9 cellular contexts compared by ENCODE assay signal in genomic region chr10:64430690-64431323, GRCh38.
DNase-seq lines count a peak whose midpoint lies in the region; ATAC-seq and TF ChIP-seq lines count a peak whose summit lies in the region.
"Had no signal": no experiment of that assay in that cellular context is flagged by ENCODE, and none has a peak within 500 bp of the region (broad histone marks: within the 10 kb centered on the region; RNA-seq: fewer than 3 reads in every experiment).

No MANE protein-coding gene starts in this region.

- peaks cover 18% of the 10 kb centered on the region for H3K9me3 Mint-ChIP-seq in WTC11
- H3K9me3 Mint-ChIP-seq in natural killer cell, result peaks cover 5 to 11% of the 10 kb centered on the region in 2 donors

- peak; percentile 99 for ATAC-seq in WTC11
- ATAC-seq in natural killer cell, result no peak
- no peak for ATAC-seq in GM19023 (IDR thresholded peaks at IDR 0.05; ENCODE audit: unreplicated experiment)

- CTCF ChIA-PET in WTC11 (lab: Charles Lee), result interaction anchor here (0.5 to 1.1 kb wide), 13 partner anchors 9 to 1046 kb away, joined by 3 to 12 read pairs (median 3); no protein-coding TSS in a partner anchor

- H3K4me1 Mint-ChIP-seq in WTC11 (peaks cover 3% of the 10 kb centered on the region; the same call in 1 of the 2 replicates), natural killer cell (no peaks in the 10 kb centered on the region)

- in situ Hi-C loops in Caki2 (cut with HindIII; ENCODE audit: low pct_unique_long_range_greater_than_20kb, low sequenced_read_pairs), result no loop called here

- H3K4me3 Mint-ChIP-seq in WTC11, result no peak overlapping the region
- no peak overlapping the region for H3K4me3 Mint-ChIP-seq in natural killer cell

- TF ChIP-seq CTCF in WTC11 (IDR thresholded peaks at IDR 0.05) (no peak), natural killer cell (IDR thresholded peaks at IDR 0.05) (no peak)

- H3K36me3 Mint-ChIP-seq in WTC11 (0 out of 2 replicates have a peak, but pooled peaks cover 3% of the 10 kb centered on the region), natural killer cell (no peaks in the 10 kb centered on the region)

- intact Hi-C loops in natural killer cell (cut with micrococcal nuclease), result no loop called here

- DNase-seq in Caki2 (ENCODE audit: low read depth) (peak; percentile 16), HT1080 (ENCODE audit: low read depth) (peak; percentile 37), WTC11 (ENCODE audit: low spot score) (peak; percentile 68), left kidney (ENCODE audit: low read depth, low spot score) (peak; percentile 69), natural killer cell (no peak), SHP77 treated with DMSO at 0.1 percent for 48 hours (lab: John Stamatoyannopoulos, UW) (no peak)
- DNase-seq in effector CD8-positive, alpha-beta T cell (lab: John Stamatoyannopoulos, UW), result no peak
- DNase-seq: GF-D8 had no signal

- POLR2A ChIA-PET in WTC11 (lab: Charles Lee), result no interaction called here

- no peak overlapping the region for H3K27ac Mint-ChIP-seq in WTC11
- no peak overlapping the region for H3K27ac Mint-ChIP-seq in natural killer cell

- no peaks in the 10 kb centered on the region; the same call in 1 of the 2 replicates for H3K27me3 Mint-ChIP-seq in WTC11 (ENCODE audit: low read depth)
- no peaks in the 10 kb centered on the region for H3K27me3 Mint-ChIP-seq in natural killer cell (ENCODE audit: low read depth in 2 of 2)

TF ChIP-seq in WTC11, 78 proteins besides CTCF, POLR2A, EP300 and RAD21:
- TF ChIP-seq FOXP1 (CRISPR knock-in tag; IDR thresholded peaks at IDR 0.05; ENCODE audit: borderline replicate concordance), result no peak
- TF ChIP-seq ZBTB43 (CRISPR knock-in tag; IDR thresholded peaks at IDR 0.05), result no peak
- TF ChIP-seq ERG (CRISPR knock-in tag; IDR thresholded peaks at IDR 0.05), result no peak
- no peak for TF ChIP-seq USF1 (CRISPR knock-in tag; IDR thresholded peaks at IDR 0.05)
TF ChIP-seq in WTC11: peak in this region for 0.

Comparison
In these comparisons a context has a peak if more than half of its experiments do, and no peak if none do; other contexts are left out.
1. DNase-seq: peak in Caki2 (single experiment), HT1080 (single experiment), WTC11 (single experiment) and left kidney (single experiment); none in natural killer cell (single experiment), effector CD8-positive, alpha-beta T cell (single experiment) and SHP77 treated with DMSO at 0.1 percent for 48 hours (single experiment).